ENCODE assay signal across 19 cellular contexts in genomic region chr12:122215789-122216188, GRCh38. TPM values are rescaled to one million over a fixed set of nuclear protein-coding genes. Genes with fewer than 3 reads are reported as not detected.
"Had no signal": no experiment of that assay in that cellular context is flagged by ENCODE, and none has a peak within 500 bp of the region (broad histone marks: within the 10 kb centered on the region; RNA-seq: fewer than 3 reads in every experiment).

No MANE protein-coding gene starts in this region.

- H3K4me3 ChIP-seq: prostate gland, upper lobe of left lung had no signal

- ATAC-seq: sciatic nerve; stimulated activated naive CD8-positive, alpha-beta T cell treated with anti-CD3 and anti-CD28 coated beads, Interleukin-15, amount 100 ng/mL, for 72 hours; WTC11 had no signal

- H3K27ac ChIP-seq: prostate gland, upper lobe of left lung had no signal

- H3K27me3 Mint-ChIP-seq: activated naive CD8-positive, alpha-beta T cell treated with anti-CD3 and anti-CD28 coated beads, Interleukin-2, amount 10 ng/mL, durations not matched to agents 7 days and 5 days; stimulated activated naive CD8-positive, alpha-beta T cell treated with anti-CD3 and anti-CD28 coated beads, Interleukin-15, amount 100 ng/mL, for 72 hours had no signal

- DNase-seq: activated CD4-positive, alpha-beta T cell treated with anti-CD3 and anti-CD28 coated beads for 48 hours; activated CD8-positive, alpha-beta memory T cell treated with anti-CD3 and anti-CD28 coated beads, Interleukin-2, amount 50 U/mL, for 48 hours; activated naive CD4-positive, alpha-beta T cell; activated naive CD8-positive, alpha-beta T cell treated with anti-CD3 and anti-CD28 coated beads, Interleukin-2, amount 10 ng/mL, durations not matched to agents 7 days and 5 days; anterior cingulate cortex; nephron progenitor cell; occipital lobe; stimulated activated naive CD8-positive, alpha-beta T cell treated with anti-CD3 and anti-CD28 coated beads, Interleukin-15, amount 100 ng/mL, for 72 hours; T-helper 2 cell; upper lobe of left lung had no signal

- H3K4me1 Mint-ChIP-seq: nephron progenitor cell, WTC11 had no signal

- H3K4me3 Mint-ChIP-seq: activated naive CD8-positive, alpha-beta T cell treated with anti-CD3 and anti-CD28 coated beads, Interleukin-2, amount 10 ng/mL, durations not matched to agents 7 days and 5 days; activated T-helper 1 cell treated with anti-CD3 and anti-CD28 coated beads, Interleukin-12 subunit alpha, Interleukin-12 subunit beta, Interleukin-2, Interleukin-4 antibody, amounts not matched to agents 30 ng/mL and 10 ng/mL and 1 ng/mL, durations not matched to agents 14 hours and 24 hours and 36 hours; nephron progenitor cell; stimulated activated naive CD8-positive, alpha-beta T cell treated with anti-CD3 and anti-CD28 coated beads, Interleukin-15, amount 100 ng/mL, for 72 hours; WTC11 had no signal

- H3K9me3 Mint-ChIP-seq: activated naive CD8-positive, alpha-beta T cell treated with anti-CD3 and anti-CD28 coated beads, Interleukin-2, amount 10 ng/mL, durations not matched to agents 7 days and 5 days; activated T-helper 1 cell treated with anti-CD3 and anti-CD28 coated beads, Interleukin-12 subunit alpha, Interleukin-12 subunit beta, Interleukin-2, Interleukin-4 antibody, amounts not matched to agents 30 ng/mL and 10 ng/mL and 1 ng/mL, durations not matched to agents 14 hours and 24 hours and 36 hours; nephron progenitor cell; stimulated activated naive CD8-positive, alpha-beta T cell treated with anti-CD3 and anti-CD28 coated beads, Interleukin-15, amount 100 ng/mL, for 72 hours; WTC11 had no signal

- H3K4me1 ChIP-seq: prostate gland, upper lobe of left lung had no signal

- H3K27ac Mint-ChIP-seq: activated naive CD8-positive, alpha-beta T cell treated with anti-CD3 and anti-CD28 coated beads, Interleukin-2, amount 10 ng/mL, durations not matched to agents 7 days and 5 days; activated T-helper 1 cell treated with anti-CD3 and anti-CD28 coated beads, Interleukin-12 subunit alpha, Interleukin-12 subunit beta, Interleukin-2, Interleukin-4 antibody, amounts not matched to agents 30 ng/mL and 10 ng/mL and 1 ng/mL, durations not matched to agents 14 hours and 24 hours and 36 hours; nephron progenitor cell; stimulated activated naive CD8-positive, alpha-beta T cell treated with anti-CD3 and anti-CD28 coated beads, Interleukin-15, amount 100 ng/mL, for 72 hours; WTC11 had no signal

- H3K27me3 ChIP-seq: upper lobe of left lung had no signal

- H3K9me3 ChIP-seq: prostate gland, upper lobe of left lung had no signal

RNA-seq across cellular contexts. Expression of gene B3GNT4, which starts 12.3 kb away (rescaled TPM):
- total RNA-seq: sciatic nerve had no signal

RNA-seq across cellular contexts. Expression of gene IL31, which starts 41.8 kb away (rescaled TPM):
- total RNA-seq: activated naive CD8-positive, alpha-beta T cell treated with anti-CD3 and anti-CD28 coated beads, Interleukin-2, amount 10 ng/mL, durations not matched to agents 7 days and 5 days; dermis microvascular lymphatic vessel endothelial cell; fibroblast of villous mesenchyme; lower leg skin; occipital lobe; prostate gland; sciatic nerve; temporal lobe; upper lobe of left lung; WTC11 had no signal
- polyA plus RNA-seq: esophagus had no signal
